Comparison of ENCODE assay signal across 22 cellular contexts in the genomic region with DNA sequence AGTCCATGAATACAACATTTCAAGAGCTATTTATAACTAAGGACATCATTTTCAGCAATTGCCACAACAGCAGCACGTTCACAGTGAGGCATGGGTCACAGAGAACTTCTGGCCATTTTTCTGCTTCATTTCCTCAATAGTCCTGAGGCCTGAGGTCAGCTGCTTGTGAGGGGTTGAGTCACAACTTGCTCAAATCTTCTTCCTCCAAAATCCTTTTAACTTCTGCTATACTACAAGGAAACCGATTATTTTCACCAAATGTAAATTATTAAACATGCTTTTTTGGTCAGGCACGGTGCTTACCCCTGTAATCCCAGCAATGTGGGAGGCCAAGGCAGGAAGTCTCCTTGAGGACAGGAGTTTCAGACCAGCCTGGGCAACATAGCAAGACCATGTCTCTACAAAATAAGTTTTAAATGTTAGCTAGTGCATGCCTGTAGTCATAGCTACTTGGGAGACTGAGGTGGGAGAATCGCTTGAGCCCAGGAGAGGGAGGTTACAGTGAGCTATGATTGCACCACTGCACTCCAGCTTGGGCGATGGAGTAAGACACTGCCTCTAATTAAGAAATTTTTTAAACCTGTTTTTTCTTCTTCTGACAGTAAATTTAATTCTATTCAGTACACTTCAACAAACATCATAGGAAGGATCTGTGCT. TPM values are rescaled to one million over a fixed set of nuclear protein-coding genes. Genes with fewer than 3 reads are reported as not detected.
DNase-seq lines count a peak whose midpoint lies in the region; ATAC-seq and TF ChIP-seq lines count a peak whose summit lies in the region.
"Had no signal": no experiment of that assay in that cellular context is flagged by ENCODE, and none has a peak within 500 bp of the region (broad histone marks: within the 10 kb centered on the region; RNA-seq: fewer than 3 reads in every experiment).

No MANE protein-coding gene starts in this region.

- H3K27ac ChIP-seq in lung (ENCODE audit: low read depth in 1 of 2, low read length in 1 of 2) = peak overlapping the region in 1 of 2 donors; percentile 59
- no peak overlapping the region for H3K27ac ChIP-seq in WERI-Rb-1
- H3K27ac ChIP-seq: dorsolateral prefrontal cortex, ovary, thyroid gland had no signal

- H3K27me3 ChIP-seq in lung (ENCODE audit: control insufficient read depth, insufficient read depth) (no peaks in the 10 kb centered on the region), WERI-Rb-1 (ENCODE audit: insufficient read depth, low read depth, severe bottlenecking) (no peaks in the 10 kb centered on the region)
- H3K27me3 ChIP-seq: ovary, thyroid gland had no signal

- H3K9me3 ChIP-seq in lung (ENCODE audit: control insufficient read depth in 2 of 2, insufficient read depth in 1 of 2, low read length in 1 of 2) = no peaks in the 10 kb centered on the region
- no peaks in the 10 kb centered on the region for H3K9me3 ChIP-seq in WERI-Rb-1 (ENCODE audit: severe bottlenecking)
- H3K9me3 ChIP-seq: ovary, SK-N-SH, thyroid gland had no signal

- TF ChIP-seq CTCF in epithelial cell of esophagus (IDR thresholded peaks at IDR 0.05; ENCODE audit: insufficient read depth, low read depth, low read length, missing control alignments) = no peak
- TF ChIP-seq CTCF in lung (IDR thresholded peaks at IDR 0.05; ENCODE audit: control extremely low read depth, extremely low read depth) = no peak
- TF ChIP-seq CTCF in WERI-Rb-1 (IDR thresholded peaks at IDR 0.05; ENCODE audit: low read depth, low read length) = no peak

- H3K4me1 ChIP-seq in lung (ENCODE audit: control insufficient read depth in 2 of 2, insufficient read depth in 2 of 2, low read length in 2 of 2) = no peaks in the 10 kb centered on the region
- H3K4me1 ChIP-seq: thyroid gland had no signal

- WGBS in lung, 2 donors = 31 to 59% methylated on average over 5 of the region's 5 CpGs

- DNase-seq in M059J (ENCODE audit: low read depth) = peak; percentile 66
- DNase-seq in epithelial cell of esophagus (ENCODE audit: low read depth) = peak; percentile 10
- DNase-seq in lung (ENCODE audit: low spot score) = no peak
- no peak for DNase-seq in ureter (ENCODE audit: low spot score)
- no peak for DNase-seq in GDM1 (lab: John Stamatoyannopoulos, UW)
- DNase-seq in WERI-Rb-1 = no peak
- DNase-seq in GM19240 (ENCODE audit: insufficient read length, low spot score) = no peak
- DNase-seq: activated CD4-positive, alpha-beta T cell treated with anti-CD3 and anti-CD28 coated beads, Interleukin-2, amount 50 U/mL, for 4 hours; activated T-cell treated with anti-CD3 and anti-CD28 coated beads, Interleukin-2, amount 50 U/mL, for 24 hours; dorsolateral prefrontal cortex; hippocampal formation; KG1; left colon; NCI-H1694 treated with DMSO at 0.1 percent for 48 hours; NCI-H510A; ovary; SK-N-SH; small intestine; thyroid gland had no signal

- no peak overlapping the region for H3K4me3 ChIP-seq in epithelial cell of esophagus (ENCODE audit: low read length)
- no peak overlapping the region for H3K4me3 ChIP-seq in lung
- no peak overlapping the region for H3K4me3 ChIP-seq in WERI-Rb-1 (ENCODE audit: low read depth, low read length)
- H3K4me3 ChIP-seq: dorsolateral prefrontal cortex, ovary, thyroid gland had no signal

- ATAC-seq in GM18870 (IDR thresholded peaks at IDR 0.05; ENCODE audit: unreplicated experiment) (peak; percentile 50), lung (ENCODE audit: insufficient read depth, low FRiP score) (peak; percentile 62)
- ATAC-seq: activated naive CD4-positive, alpha-beta T cell treated with anti-CD3 and anti-CD28 coated beads, Interleukin-2, amount 50 U/mL, for 72 hours; left colon had no signal

- no peaks in the 10 kb centered on the region for H3K36me3 ChIP-seq in lung (ENCODE audit: control insufficient read depth in 2 of 2, insufficient read depth in 2 of 2, low read length in 2 of 2)
- no peaks in the 10 kb centered on the region for H3K36me3 ChIP-seq in WERI-Rb-1
- H3K36me3 ChIP-seq: ovary, thyroid gland had no signal

RNA-seq across cellular contexts. Expression of gene SLC16A10, which starts 11.2 kb away (rescaled TPM):
- 1.7 and 2.1 TPM in 2 replicates for total RNA-seq in M059J (2014; rRNA removed; shearing (Covaris generic))
- 10 to 100 TPM in 1 of 2 donors, 1 to 10 TPM in 1; 9.2 to 10.5 TPM for total RNA-seq in lung
- polyA plus RNA-seq in lung = 10 to 100 TPM in 1 of 2 donors, 1 to 10 TPM in 1; 2.0 to 10.0 TPM
- total RNA-seq in ureter = 1.8 TPM
- total RNA-seq: fibroblast of lung had no signal
- polyA plus RNA-seq: fibroblast of lung had no signal

Comparison
In these comparisons a context has a peak if more than half of its experiments do, and no peak if none do; other contexts are left out.
1. DNase-seq: peak in M059J (single experiment) and epithelial cell of esophagus (single experiment); none in lung (single experiment), ureter (single experiment), GDM1 (single experiment), WERI-Rb-1 (single experiment) and GM19240 (single experiment).